Comparison of ENCODE assay signal across 22 cellular contexts in the genomic region with DNA sequence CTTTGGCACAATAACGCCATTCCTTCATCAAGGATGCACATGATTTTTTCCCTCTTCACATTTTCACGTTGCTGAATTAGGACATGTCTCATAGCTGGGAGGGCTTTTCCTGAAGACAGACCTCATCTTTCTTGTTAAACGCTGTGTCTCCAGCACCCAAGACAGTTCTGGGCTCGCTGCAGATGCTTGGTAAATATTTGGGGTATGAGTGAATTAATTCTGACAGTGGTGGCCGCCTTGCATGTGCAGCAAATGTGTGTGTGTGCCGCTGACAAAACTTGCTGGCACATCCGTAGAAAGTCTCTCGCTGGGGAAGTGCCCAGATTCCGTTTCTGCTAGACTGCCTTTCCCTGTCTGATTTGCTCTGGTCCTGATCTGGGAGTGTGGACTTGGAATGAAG. TPM values are rescaled to one million over a fixed set of nuclear protein-coding genes. Genes with fewer than 3 reads are reported as not detected.
A peak's percentile ranks its signal among the peaks of the same experiment; 100 is the strongest.
DNase-seq lines count a peak whose midpoint lies in the region; ATAC-seq and TF ChIP-seq lines count a peak whose summit lies in the region.
"Had no signal": no experiment of that assay in that cellular context is flagged by ENCODE, and none has a peak within 500 bp of the region (broad histone marks: within the 10 kb centered on the region; RNA-seq: fewer than 3 reads in every experiment).

No MANE protein-coding gene starts in this region.

- POLR2A ChIA-PET in BJ (lab: Charles Lee) = no interaction called here

- no peaks in the 10 kb centered on the region for H3K9me3 Mint-ChIP-seq in endothelial cell (ENCODE audit: unreplicated experiment)
- H3K9me3 Mint-ChIP-seq: activated naive CD8-positive, alpha-beta T cell treated with anti-CD3 and anti-CD28 coated beads, Interleukin-2, amount 50 U/mL, for 24 hours had no signal

- H3K36me3 Mint-ChIP-seq in endothelial cell (ENCODE audit: low read depth, unreplicated experiment) = peaks cover 3% of the 10 kb centered on the region

- peak overlapping the region; percentile 81 for H3K27ac Mint-ChIP-seq in endothelial cell (ENCODE audit: unreplicated experiment)
- H3K27ac Mint-ChIP-seq: activated naive CD8-positive, alpha-beta T cell treated with anti-CD3 and anti-CD28 coated beads, Interleukin-2, amount 50 U/mL, for 24 hours had no signal

- CTCF ChIA-PET in BJ (lab: Yijun Ruan, JAX) = interaction anchor here (0.6 to 13.6 kb wide), 7 partner anchors 61 to 659 kb away, joined by 3 to 140 read pairs (median 3); a partner anchor contains a TSS

- H3K4me1 Mint-ChIP-seq in endothelial cell (ENCODE audit: unreplicated experiment) = peaks cover 37% of the 10 kb centered on the region

- no peak for TF ChIP-seq CTCF in BJ (IDR thresholded peaks at IDR 0.05; ENCODE audit: insufficient read depth, low read depth, low read length)
- no peak for TF ChIP-seq CTCF in endothelial cell (IDR thresholded peaks at IDR 0.05; ENCODE audit: unreplicated experiment)

- peak; percentile 39 for DNase-seq in BJ (ENCODE audit: low read depth)
- DNase-seq in NCI-H446 treated with DMSO at 0.1 percent for 48 hours (lab: John Stamatoyannopoulos, UW) = peak; percentile 10
- no peak for DNase-seq in endothelial cell (ENCODE audit: low spot score)
- peak; percentile 9 for DNase-seq in iris pigment epithelial cell (ENCODE audit: low read depth)
- DNase-seq in activated T-cell treated with anti-CD3 and anti-CD28 coated beads, Interleukin-2, amount 50 U/mL, for 1 hour = no peak
- no peak for DNase-seq in NCI-H1105 treated with DMSO at 0.1 percent for 48 hours (lab: John Stamatoyannopoulos, UW)
- DNase-seq in NOMO-1 (lab: John Stamatoyannopoulos, UW; ENCODE audit: unreplicated experiment in 2 of 2) = no peak
- DNase-seq: activated CD8-positive, alpha-beta memory T cell treated with anti-CD3 and anti-CD28 coated beads, Interleukin-2, amount 50 U/mL, for 48 hours; activated effector memory CD4-positive, alpha-beta T cell treated with Interleukin-2 at 50 U/mL for 16 hours; activated naive CD8-positive, alpha-beta T cell treated with anti-CD3 and anti-CD28 coated beads, Interleukin-2, amount 50 U/mL, for 24 hours; COR-L47; lower lobe of right lung; NCI-H1048; NCI-H1930; nucleus accumbens; Peyer's patch; retina; stimulated activated CD4-positive, alpha-beta T cell treated with anti-CD3 and anti-CD28 coated beads, Interleukin-12 subunit alpha, Interleukin-12 subunit beta, amount 100 ng/mL, for 4 hours; stomach; transverse colon had no signal

- H3K27me3 Mint-ChIP-seq in endothelial cell (ENCODE audit: unreplicated experiment) = peaks cover 16% of the 10 kb centered on the region

- H3K36me3 ChIP-seq in BJ (ENCODE audit: control insufficient read depth, insufficient read depth, low read length) = no peaks in the 10 kb centered on the region
- H3K36me3 ChIP-seq: lower lobe of right lung, Peyer's patch, stomach, transverse colon had no signal

- ATAC-seq in HG03521 (IDR thresholded peaks at IDR 0.05; ENCODE audit: unreplicated experiment) = no peak
- ATAC-seq: activated naive CD8-positive, alpha-beta T cell treated with anti-CD3 and anti-CD28 coated beads, Interleukin-2, amount 50 U/mL, for 24 hours; esophagus mucosa; lower lobe of right lung had no signal

- no peak overlapping the region for H3K4me3 ChIP-seq in BJ (ENCODE audit: low read depth, low read length)
- H3K4me3 ChIP-seq: lower lobe of right lung, Peyer's patch, stomach, transverse colon had no signal

- H3K4me3 Mint-ChIP-seq in endothelial cell (ENCODE audit: unreplicated experiment) = no peak overlapping the region
- H3K4me3 Mint-ChIP-seq: activated naive CD8-positive, alpha-beta T cell treated with anti-CD3 and anti-CD28 coated beads, Interleukin-2, amount 50 U/mL, for 24 hours had no signal

- H3K27me3 ChIP-seq in BJ (ENCODE audit: control insufficient read depth, insufficient read depth, low read length) = peaks cover 27% of the 10 kb centered on the region
- H3K27me3 ChIP-seq: Peyer's patch had no signal

RNA-seq across cellular contexts. Expression of a gene that starts 48.1 kb away (rescaled TPM):
- 11.2 and 12.8 TPM in 2 replicates for polyA plus RNA-seq in BJ (2011; rRNA removed)
- 33.7 and 43.7 TPM in 2 replicates for polyA minus RNA-seq in BJ (2011; rRNA and poly(A)+ RNA removed)
- total RNA-seq in endothelial cell (ENCODE audit: unreplicated experiment) = 25.0 TPM

Comparison
In these comparisons a context has a peak if more than half of its experiments do, and no peak if none do; other contexts are left out.
1. DNase-seq: peak in BJ (single experiment), NCI-H446 treated with DMSO at 0.1 percent for 48 hours (single experiment) and iris pigment epithelial cell (single experiment); none in endothelial cell (single experiment), activated T-cell treated with anti-CD3 and anti-CD28 coated beads, Interleukin-2, amount 50 U/mL, for 1 hour (single experiment), NCI-H1105 treated with DMSO at 0.1 percent for 48 hours (single experiment) and NOMO-1 (0 of 2).